Comparison of ENCODE assay signal across 9 cellular contexts in genomic region chr14:55107766-55108554, GRCh38. TPM values are rescaled to one million over a fixed set of nuclear protein-coding genes. Genes with fewer than 3 reads are reported as not detected.
DNase-seq lines count a peak whose midpoint lies in the region; ATAC-seq and TF ChIP-seq lines count a peak whose summit lies in the region.
"Had no signal": no experiment of that assay in that cellular context is flagged by ENCODE, and none has a peak within 500 bp of the region (broad histone marks: within the 10 kb centered on the region; RNA-seq: fewer than 3 reads in every experiment).

No MANE protein-coding gene starts in this region.

- no peak overlapping the region for H3K4me3 ChIP-seq in ovary

- TF ChIP-seq POLR2A in ovary (IDR thresholded peaks at IDR 0.05) = peak; percentile 57

- no peaks in the 10 kb centered on the region for H3K36me3 ChIP-seq in ovary

- WGBS in ovary, 3 donors = 8 to 12% (median 11%) methylated on average over 19 of the region's 19 CpGs

- TF ChIP-seq CTCF in foreskin keratinocyte (conservative IDR thresholded peaks at IDR 0.05) (no peak), ovary (IDR thresholded peaks at IDR 0.05) (no peak)

- H3K9me3 ChIP-seq in ovary = no peaks in the 10 kb centered on the region

- peak overlapping the region; percentile 95 for H3K27ac ChIP-seq in foreskin keratinocyte
- peak overlapping the region; percentile 88 to 93 for H3K27ac ChIP-seq in ovary
- H3K27ac ChIP-seq: C4-2B had no signal

- DNase-seq in NCI-H82 (lab: John Stamatoyannopoulos, UW) (peak; percentile 32), NCI-H82 treated with DMSO at 0.1 percent for 48 hours (lab: John Stamatoyannopoulos, UW; ENCODE audit: unreplicated experiment) (no peak), NCI-H69 (lab: John Stamatoyannopoulos, UW) (peak; percentile 12), foreskin keratinocyte (peak; percentile 73 to 85), ovary (peak; percentile 91 to 94 (median 94))
- peak; percentile 43 for DNase-seq in activated T-helper 9 cell treated with anti-CD3 and anti-CD28 coated beads, Interleukin-2, amount 50 U/mL, for 16 hours (ENCODE audit: low read depth)

- ATAC-seq in foreskin keratinocyte = peak; percentile 82
- no peak for ATAC-seq in HG03139 (IDR thresholded peaks at IDR 0.05; ENCODE audit: unreplicated experiment)
- ATAC-seq in HG03460 (IDR thresholded peaks at IDR 0.05; ENCODE audit: unreplicated experiment) = no peak

- intact Hi-C loops in ovary (cut with DNase I) = loop anchor here in 1 of 4 donors (2.0 kb wide), 1 partner anchor 21 kb away; the partner anchor contains the start of gene LGALS3

- no peaks in the 10 kb centered on the region for H3K27me3 ChIP-seq in foreskin keratinocyte
- H3K27me3 ChIP-seq in ovary = no peaks in the 10 kb centered on the region

- TF ChIP-seq EP300 in ovary (IDR thresholded peaks at IDR 0.05) = peak; percentile 94

- H3K4me1 ChIP-seq in foreskin keratinocyte (peaks cover 22% of the 10 kb centered on the region), ovary (ENCODE audit: insufficient read depth) (peaks cover 32% of the 10 kb centered on the region)

RNA-seq across cellular contexts. Expression of gene LGALS3, which starts 21.1 kb away (rescaled TPM):
- total RNA-seq in foreskin keratinocyte = 141 and 152 TPM in 2 replicates
- 216 and 249 TPM in 2 replicates for polyA plus RNA-seq in foreskin keratinocyte
- 100 to 1,000 TPM; 227 to 387 (median 259) TPM for total RNA-seq in ovary
- 100 to 1,000 TPM; 228 to 516 TPM for polyA plus RNA-seq in ovary

RNA-seq across cellular contexts. Expression of gene MAPK1IP1L, which starts 56.5 kb away (rescaled TPM):
- total RNA-seq in foreskin keratinocyte = 72.8 and 73.9 TPM in 2 replicates
- 38.7 and 44.5 TPM in 2 replicates for polyA plus RNA-seq in foreskin keratinocyte
- total RNA-seq in ovary = 100 to 1,000 TPM in 2 of 7 donors, 10 to 100 TPM in 5; 35.6 to 130 (median 81.9) TPM
- 10 to 100 TPM; 38.1 to 59.8 TPM for polyA plus RNA-seq in ovary
